In genomic region chr13:82011355-82011754, GRCh38 we compare ENCODE assay signal across 20 cellular contexts.
DNase-seq lines count a peak whose midpoint lies in the region; ATAC-seq lines count a peak whose summit lies in the region.
"Had no signal": no experiment of that assay in that cellular context is flagged by ENCODE, and none has a peak within 500 bp of the region (broad histone marks: within the 10 kb centered on the region; RNA-seq: fewer than 3 reads in every experiment).

No MANE protein-coding gene starts in this region.

- no peak overlapping the region for H3K9ac ChIP-seq in HUES6 (ENCODE audit: low read length)

- no peaks in the 10 kb centered on the region for H3K27me3 ChIP-seq in HUES6 (ENCODE audit: control insufficient read depth, insufficient read depth, low read length)

- DNase-seq in cerebellum (ENCODE audit: low spot score) (peak; percentile 21), iPS DF 19.7 (ENCODE audit: low read depth, low spot score) (peak; percentile 35), sciatic nerve (ENCODE audit: low spot score) (no peak)
- DNase-seq in stimulated activated naive CD8-positive, alpha-beta T cell treated with anti-CD3 and anti-CD28 coated beads, Interleukin-15, Interleukin-2, amounts not matched to agents 100 U/mL and 50 U/mL, for 24 hours, result no peak
- DNase-seq: GDM1; GOT3; KG1; NCI-H1092 treated with DMSO at 0.1 percent for 48 hours; NCI-H1436 treated with DMSO at 0.1 percent for 48 hours; NCI-H1930; NCI-H2227 treated with DMSO at 0.1 percent for 48 hours; NCI-H510A; NCI-H748 treated with DMSO at 0.1 percent for 48 hours; NK-92 treated with Interleukin-12 subunit alpha and Interleukin-12 subunit beta, amount 100 ng/mL, for 24 hours; SIG-M5 had no signal

- H3K27ac ChIP-seq in HUES6 (ENCODE audit: low read depth, low read length), result peak overlapping the region; percentile 60
- H3K27ac ChIP-seq: A549 had no signal

- no peaks in the 10 kb centered on the region for H3K9me3 ChIP-seq in HUES6 (ENCODE audit: control insufficient read depth, insufficient read depth, low read depth, low read length)
- H3K9me3 ChIP-seq: A549 had no signal

- peaks cover 18% of the 10 kb centered on the region for H3K4me1 ChIP-seq in HUES6 (ENCODE audit: control insufficient read depth, insufficient read depth, low read length)
- H3K4me1 ChIP-seq: A549 had no signal

- H3K36me3 ChIP-seq in HUES6 (ENCODE audit: control insufficient read depth, insufficient read depth, low read length), result no peaks in the 10 kb centered on the region

- H3K4me3 ChIP-seq in HUES6 (ENCODE audit: low read depth, low read length), result no peak overlapping the region
- H3K4me3 ChIP-seq: A549 had no signal

- intact Hi-C loops in sciatic nerve (cut with DNase I), result no loop called here

- ATAC-seq in HG03469 (IDR thresholded peaks at IDR 0.05; ENCODE audit: unreplicated experiment) (no peak), HG03460 (IDR thresholded peaks at IDR 0.05; ENCODE audit: unreplicated experiment) (no peak), sciatic nerve (no peak)
- no peak for ATAC-seq in stimulated activated naive CD8-positive, alpha-beta T cell treated with anti-CD3 and anti-CD28 coated beads, Interleukin-15, Interleukin-2, amounts not matched to agents 100 U/mL and 50 U/mL, for 24 hours
- ATAC-seq: A549, Panc1 had no signal

Comparison
In these comparisons a context has a peak if more than half of its experiments do, and no peak if none do; other contexts are left out.
1. DNase-seq: peak in cerebellum (single experiment) and iPS DF 19.7 (single experiment); none in stimulated activated naive CD8-positive, alpha-beta T cell treated with anti-CD3 and anti-CD28 coated beads, Interleukin-15, Interleukin-2, amounts not matched to agents 100 U/mL and 50 U/mL, for 24 hours (single experiment) and sciatic nerve (single experiment).